ENCODE assay signal across 22 cellular contexts in genomic region chr1:233844697-233845096, GRCh38. TPM values are rescaled to one million over a fixed set of nuclear protein-coding genes. Genes with fewer than 3 reads are reported as not detected.
DNase-seq lines count a peak whose midpoint lies in the region; ATAC-seq and TF ChIP-seq lines count a peak whose summit lies in the region.
"Had no signal": no experiment of that assay in that cellular context is flagged by ENCODE, and none has a peak within 500 bp of the region (broad histone marks: within the 10 kb centered on the region; RNA-seq: fewer than 3 reads in every experiment).

No MANE protein-coding gene starts in this region.

- H3F3A ChIP-seq in PC-9 (ENCODE audit: insufficient read depth, low read depth) = no peaks in the 10 kb centered on the region

- no peak overlapping the region for H3K27ac Mint-ChIP-seq in endothelial cell (ENCODE audit: unreplicated experiment)
- H3K27ac Mint-ChIP-seq: CD4-positive, CD25-positive, alpha-beta regulatory T cell; HFFc6 had no signal

- no peaks in the 10 kb centered on the region for H3K9me3 Mint-ChIP-seq in endothelial cell (ENCODE audit: unreplicated experiment)

- peaks cover 5% of the 10 kb centered on the region for H3K4me1 Mint-ChIP-seq in endothelial cell (ENCODE audit: unreplicated experiment)
- H3K4me1 Mint-ChIP-seq: CD4-positive, CD25-positive, alpha-beta regulatory T cell had no signal

- DNase-seq in Caki2 (ENCODE audit: low read depth) = peak; percentile 10
- no peak for DNase-seq in PC-9
- DNase-seq in endothelial cell (ENCODE audit: low spot score) = peak; percentile 5
- peak; percentile 9 for DNase-seq in non-pigmented ciliary epithelial cell (ENCODE audit: low read depth)
- DNase-seq in NCI-H2107 treated with DMSO at 0.1 percent for 48 hours (lab: John Stamatoyannopoulos, UW; ENCODE audit: unreplicated experiment) = no peak
- no peak for DNase-seq in GM13977 (ENCODE audit: low spot score)
- DNase-seq: 8988T; BE2C; Calu3; CD4-positive, CD25-positive, alpha-beta regulatory T cell; EL; HFFc6; NCI-H1092 treated with DMSO at 0.1 percent for 48 hours; NCI-H146; NCI-H2081; NCI-H774; SIG-M5 had no signal

- POLR2A ChIA-PET in PC-9 (lab: Charles Lee; ENCODE audit: unreplicated experiment) = no interaction called here

- no peak overlapping the region for H3K4me2 ChIP-seq in PC-9

- no TSS peak for BruUV-seq in PC-9 (replicated peaks; lab: Mats Ljungman, UMichigan)

- H3K9me3 ChIP-seq in PC-9 (ENCODE audit: insufficient read depth, low read depth) = peaks cover 12% of the 10 kb centered on the region
- H3K9me3 ChIP-seq: BE2C had no signal

- no peak overlapping the region for H3K4me3 ChIP-seq in PC-9

- H3K79me2 ChIP-seq in PC-9 (ENCODE audit: low read depth) = no peaks in the 10 kb centered on the region

- no peak overlapping the region for H3K4me3 Mint-ChIP-seq in endothelial cell (ENCODE audit: unreplicated experiment)
- H3K4me3 Mint-ChIP-seq: HFFc6 had no signal

- H2AFZ ChIP-seq in PC-9 = 0 out of 2 replicates have a peak overlapping the region, but pooled peaks have one; percentile 41

- H3K27ac ChIP-seq in PC-9 = no peak overlapping the region
- H3K27ac ChIP-seq: RWPE1 had no signal

- no peaks in the 10 kb centered on the region for H3K36me3 ChIP-seq in PC-9 (ENCODE audit: low read depth)
- H3K36me3 ChIP-seq: BE2C had no signal

- no peaks in the 10 kb centered on the region for H4K20me1 ChIP-seq in PC-9 (ENCODE audit: insufficient read depth)

- no peaks in the 10 kb centered on the region for H3K4me1 ChIP-seq in PC-9 (replicated peaks; ENCODE audit: insufficient read depth)
- H3K4me1 ChIP-seq: BE2C had no signal

- H3K9me2 ChIP-seq in PC-9 (ENCODE audit: insufficient read depth) = no peaks in the 10 kb centered on the region

- CTCF ChIA-PET in PC-9 (lab: Charles Lee) = no interaction called here

- no peaks in the 10 kb centered on the region for H3K27me3 ChIP-seq in PC-9 (ENCODE audit: insufficient read depth, low read depth)
- H3K27me3 ChIP-seq: BE2C had no signal

- TF ChIP-seq CTCF in PC-9 (conservative IDR thresholded peaks at IDR 0.05) (no peak), endothelial cell (IDR thresholded peaks at IDR 0.05; ENCODE audit: unreplicated experiment) (no peak), GM13977 (IDR thresholded peaks at IDR 0.05; ENCODE audit: extremely low read depth, insufficient read depth, missing control alignments) (no peak)

- H3K27me3 Mint-ChIP-seq in endothelial cell (ENCODE audit: unreplicated experiment) = no peaks in the 10 kb centered on the region

- H3K36me3 Mint-ChIP-seq in endothelial cell (ENCODE audit: low read depth, unreplicated experiment) = no peaks in the 10 kb centered on the region
- H3K36me3 Mint-ChIP-seq: CD4-positive, CD25-positive, alpha-beta regulatory T cell had no signal

- in situ Hi-C loops in Caki2 (cut with HindIII; ENCODE audit: low pct_unique_long_range_greater_than_20kb, low sequenced_read_pairs) = no loop called here
- in situ Hi-C loops in GM13977 (cut with MboI; ENCODE audit: low pct_unique_long_range_greater_than_20kb, low sequenced_read_pairs, unreplicated experiment) = no loop called here

- intact Hi-C loops in PC-9 (cut with micrococcal nuclease; ENCODE audit: unreplicated experiment) = no loop called here

- ATAC-seq in GM19467 (IDR thresholded peaks at IDR 0.05; ENCODE audit: unreplicated experiment) = no peak
- ATAC-seq in HG02623 (IDR thresholded peaks at IDR 0.05; ENCODE audit: unreplicated experiment) = no peak

RNA-seq across cellular contexts. Expression of gene SLC35F3, which starts 59.8 kb away (rescaled TPM):
- 6.9 and 10.1 TPM in 2 replicates for total RNA-seq in Caki2 (2014; rRNA removed; shearing (Covaris generic); ENCODE audit: low replicate concordance)
- total RNA-seq in PC-9 (2021) (6.1 and 6.4 TPM in 2 replicates), endothelial cell (ENCODE audit: unreplicated experiment) (0.36 TPM)
- total RNA-seq: LHCN-M2, OCI-LY7 had no signal

Comparison
In these comparisons a context has a peak if more than half of its experiments do, and no peak if none do; other contexts are left out.
1. DNase-seq: peak in Caki2 (single experiment), endothelial cell (single experiment) and non-pigmented ciliary epithelial cell (single experiment); none in PC-9 (0 of 2), NCI-H2107 treated with DMSO at 0.1 percent for 48 hours (single experiment) and GM13977 (single experiment).